Comparison of ENCODE assay signal across 8 cellular contexts in genomic region chr11:122628691-122629555, GRCh38. TPM values are rescaled to one million over a fixed set of nuclear protein-coding genes. Genes with fewer than 3 reads are reported as not detected.
DNase-seq lines count a peak whose midpoint lies in the region; ATAC-seq lines count a peak whose summit lies in the region.

No MANE protein-coding gene starts in this region.

- ATAC-seq in HG02938 (IDR thresholded peaks at IDR 0.05; ENCODE audit: unreplicated experiment) (peak; percentile 58), GM21447 (IDR thresholded peaks at IDR 0.05; ENCODE audit: unreplicated experiment) (no peak)

- H3K36me3 ChIP-seq in effector memory CD4-positive, alpha-beta T cell (ENCODE audit: control insufficient read depth, insufficient read depth, low read length), result no peaks in the 10 kb centered on the region

- no peaks in the 10 kb centered on the region for H3K4me1 ChIP-seq in effector memory CD4-positive, alpha-beta T cell (ENCODE audit: control insufficient read depth, insufficient read depth, low read length, poor library complexity, severe bottlenecking)

- H3K4me3 ChIP-seq in effector memory CD4-positive, alpha-beta T cell (ENCODE audit: insufficient read depth, low read depth, low read length, poor library complexity, severe bottlenecking), result no peak overlapping the region

- DNase-seq in DMS53 treated with DMSO at 0.1 percent for 48 hours (lab: John Stamatoyannopoulos, UW; ENCODE audit: unreplicated experiment) (peak; percentile 7), NCI-H69 (lab: John Stamatoyannopoulos, UW) (peak; percentile 72), mesenteric fat pad (ENCODE audit: low spot score) (peak; percentile 73)
- DNase-seq in activated CD8-positive, alpha-beta memory T cell treated with anti-CD3 and anti-CD28 coated beads for 1 hour (ENCODE audit: extremely low read depth in 1 of 2, low read depth in 1 of 2), result peak; percentile 37 to 50
- DNase-seq in effector memory CD4-positive, alpha-beta T cell, result peak; percentile 15 to 46 (median 36)
- peak; percentile 25 to 35 for DNase-seq in stimulated activated CD8-positive, alpha-beta memory T cell treated with anti-CD3 and anti-CD28 coated beads, Interleukin-4, amount 100 ng/mL, for 1 hour (ENCODE audit: low read depth in 2 of 2, low spot score in 1 of 2)

- no peaks in the 10 kb centered on the region for H3K9me3 ChIP-seq in effector memory CD4-positive, alpha-beta T cell (ENCODE audit: control insufficient read depth, low read length)

- no peak overlapping the region for H3K27ac ChIP-seq in effector memory CD4-positive, alpha-beta T cell (ENCODE audit: insufficient read depth, low read length, poor library complexity, severe bottlenecking)

- H3K27me3 ChIP-seq in effector memory CD4-positive, alpha-beta T cell (replicated peaks; ENCODE audit: control insufficient read depth, insufficient read depth, low read length, poor library complexity, severe bottlenecking), result no peaks in the 10 kb centered on the region

RNA-seq across cellular contexts. Expression of gene UBASH3B, which starts 26.6 kb away (rescaled TPM):
- 51.3 TPM for total RNA-seq in mesenteric fat pad

Comparison
In these comparisons a context has a peak if more than half of its experiments do, and no peak if none do; other contexts are left out.
1. DNase-seq: peak in every context shown above with its lines; median percentile 73 in mesenteric fat pad; 72 in NCI-H69; 44 in activated CD8-positive, alpha-beta memory T cell treated with anti-CD3 and anti-CD28 coated beads for 1 hour; 36 in effector memory CD4-positive, alpha-beta T cell; 30 in stimulated activated CD8-positive, alpha-beta memory T cell treated with anti-CD3 and anti-CD28 coated beads, Interleukin-4, amount 100 ng/mL, for 1 hour; 7 in DMS53 treated with DMSO at 0.1 percent for 48 hours.